In genomic region chr3:177881330-177881729, GRCh38 we compare ENCODE assay signal across 16 cellular contexts.
DNase-seq lines count a peak whose midpoint lies in the region; ATAC-seq, FAIRE-seq and TF ChIP-seq lines count a peak whose summit lies in the region.
"Had no signal": no experiment of that assay in that cellular context is flagged by ENCODE, and none has a peak within 500 bp of the region (broad histone marks: within the 10 kb centered on the region; RNA-seq: fewer than 3 reads in every experiment).

No MANE protein-coding gene starts in this region.

- TF ChIP-seq CTCF in AG10803 (conservative IDR thresholded peaks at IDR 0.05; ENCODE audit: low read length) (no peak), astrocyte (IDR thresholded peaks at IDR 0.05; ENCODE audit: insufficient read depth, low read depth, low read length) (no peak), osteoblast (IDR thresholded peaks at IDR 0.05; ENCODE audit: extremely low read depth, low read depth, low read length) (no peak), lower lobe of right lung (IDR thresholded peaks at IDR 0.05) (no peak)

- no peak overlapping the region for H2AFZ ChIP-seq in astrocyte (ENCODE audit: low read depth, low read length)
- H2AFZ ChIP-seq in osteoblast (ENCODE audit: low read length) = no peak overlapping the region
- H2AFZ ChIP-seq: GM23248 had no signal

- no peaks in the 10 kb centered on the region for H3K79me2 ChIP-seq in astrocyte (ENCODE audit: insufficient read depth, low read length)
- no peaks in the 10 kb centered on the region for H3K79me2 ChIP-seq in osteoblast (ENCODE audit: insufficient read depth, low read length)

- DNase-seq in AG10803 (ENCODE audit: low read depth) (peak; percentile 48), GM03348 (ENCODE audit: low spot score) (peak; percentile 20), astrocyte (ENCODE audit: low read depth) (no peak), osteoblast (ENCODE audit: insufficient read length, low spot score, missing footprints) (peak; percentile 18), T-helper 1 cell (no peak), lower lobe of right lung (no peak), left colon (no peak)
- DNase-seq: BE2C; Caco-2; CD4-positive, alpha-beta T cell; DMS153; DMS79; GDM1; GM23248 had no signal

- H3K27ac Mint-ChIP-seq in astrocyte (ENCODE audit: unreplicated experiment) = no peak overlapping the region
- H3K27ac Mint-ChIP-seq: CD4-positive, alpha-beta T cell had no signal

- ATAC-seq in lower lobe of right lung (no peak), left colon (no peak)

- H3K4me1 ChIP-seq in astrocyte (ENCODE audit: insufficient read depth, low read length) (no peaks in the 10 kb centered on the region), osteoblast (ENCODE audit: insufficient read depth, low read length) (no peaks in the 10 kb centered on the region), lower lobe of right lung (no peaks in the 10 kb centered on the region)
- H3K4me1 ChIP-seq: BE2C, Caco-2, HAP-1 had no signal

- H4K20me1 ChIP-seq in astrocyte (ENCODE audit: insufficient read depth, low read length) (no peaks in the 10 kb centered on the region), osteoblast (ENCODE audit: insufficient read depth, low read length) (no peaks in the 10 kb centered on the region)

- H3K4me3 Mint-ChIP-seq in astrocyte (ENCODE audit: unreplicated experiment) = no peak overlapping the region
- H3K4me3 Mint-ChIP-seq: CD4-positive, alpha-beta T cell had no signal

- H3K4me1 Mint-ChIP-seq in astrocyte (ENCODE audit: low read depth, unreplicated experiment) = peaks cover 5% of the 10 kb centered on the region

- H3K4me3 ChIP-seq in AG10803 (ENCODE audit: low read length) (no peak overlapping the region), astrocyte (ENCODE audit: insufficient read depth, low read depth, low read length) (no peak overlapping the region), osteoblast (ENCODE audit: insufficient read depth, low read length) (no peak overlapping the region), lower lobe of right lung (no peak overlapping the region)
- H3K4me3 ChIP-seq: GM23248, HAP-1 had no signal

- H3K27me3 ChIP-seq in astrocyte (ENCODE audit: insufficient read depth, low read length) = no peaks in the 10 kb centered on the region
- H3K27me3 ChIP-seq in osteoblast (ENCODE audit: insufficient read depth, low read length) = no peaks in the 10 kb centered on the region
- H3K27me3 ChIP-seq in lower lobe of right lung (ENCODE audit: low read depth) = no peaks in the 10 kb centered on the region
- H3K27me3 ChIP-seq: BE2C had no signal

- H3K27me3 Mint-ChIP-seq in astrocyte (ENCODE audit: low read depth, unreplicated experiment) = no peaks in the 10 kb centered on the region
- H3K27me3 Mint-ChIP-seq: CD4-positive, alpha-beta T cell had no signal

- peak; percentile 41 for FAIRE-seq in astrocyte (lab: Jason Lieb, UNC)

- no peak overlapping the region for H3K4me2 ChIP-seq in astrocyte (ENCODE audit: low read length)
- no peak overlapping the region for H3K4me2 ChIP-seq in osteoblast (ENCODE audit: insufficient read depth, low read length)

- intact Hi-C loops in lower lobe of right lung (cut with DNase I) = no loop called here
- intact Hi-C loops in left colon (cut with DNase I, micrococcal nuclease) = no loop called here

- no peak overlapping the region for H3K9ac ChIP-seq in astrocyte (ENCODE audit: low read length)
- H3K9ac ChIP-seq: GM23248 had no signal

- H3K36me3 ChIP-seq in astrocyte (ENCODE audit: insufficient read depth, low read length) = no peaks in the 10 kb centered on the region
- no peaks in the 10 kb centered on the region for H3K36me3 ChIP-seq in osteoblast (ENCODE audit: insufficient read depth, low read length)
- H3K36me3 ChIP-seq in lower lobe of right lung = no peaks in the 10 kb centered on the region
- H3K36me3 ChIP-seq: BE2C, HAP-1 had no signal

- no peaks in the 10 kb centered on the region for H3K36me3 Mint-ChIP-seq in astrocyte (ENCODE audit: low read depth, unreplicated experiment)

- H3K27ac ChIP-seq in astrocyte (ENCODE audit: low read depth, low read length) (no peak overlapping the region), osteoblast (ENCODE audit: low read depth, low read length) (no peak overlapping the region), lower lobe of right lung (no peak overlapping the region)
- H3K27ac ChIP-seq: C4-2B, GM23248 had no signal

- H3K9me3 Mint-ChIP-seq in astrocyte (ENCODE audit: unreplicated experiment) = peaks cover 3% of the 10 kb centered on the region
- H3K9me3 Mint-ChIP-seq: CD4-positive, alpha-beta T cell had no signal

- H3K9me3 ChIP-seq in astrocyte (ENCODE audit: insufficient read depth, low read depth, low read length) = no peaks in the 10 kb centered on the region
- H3K9me3 ChIP-seq in osteoblast (ENCODE audit: low read depth, low read length) = no peaks in the 10 kb centered on the region
- no peaks in the 10 kb centered on the region for H3K9me3 ChIP-seq in lower lobe of right lung
- H3K9me3 ChIP-seq: BE2C, Caco-2, HAP-1 had no signal

Comparison
In these comparisons a context has a peak if more than half of its experiments do, and no peak if none do; other contexts are left out.
1. DNase-seq: peak in AG10803 (single experiment), GM03348 (single experiment) and osteoblast (single experiment); none in astrocyte (single experiment), T-helper 1 cell (0 of 5), lower lobe of right lung (single experiment) and left colon (0 of 2).